In genomic region chr18:74902170-74902465, GRCh38 we compare ENCODE assay signal across 17 cellular contexts.
DNase-seq lines count a peak whose midpoint lies in the region; ATAC-seq, FAIRE-seq and TF ChIP-seq lines count a peak whose summit lies in the region.
"Had no signal": no experiment of that assay in that cellular context is flagged by ENCODE, and none has a peak within 500 bp of the region (broad histone marks: within the 10 kb centered on the region; RNA-seq: fewer than 3 reads in every experiment).

No MANE protein-coding gene starts in this region.

- in situ Hi-C loops in K562 (cut with MboI): no loop called here

- H3K4me1 ChIP-seq in K562 (replicated peaks in 1 of 2; ENCODE audit: control insufficient read depth in 2 of 2, insufficient read depth in 2 of 2, low read length in 2 of 2): peaks cover 0 to 3% of the 10 kb centered on the region in 2 experiments; a peak in 2 of 5 replicates

- no peaks in the 10 kb centered on the region for H3K9me1 ChIP-seq in K562 (ENCODE audit: control insufficient read depth, insufficient read depth, low read length)

- H2AFZ ChIP-seq in K562 (ENCODE audit: low read depth, low read length): 0 out of 2 replicates have a peak overlapping the region, but pooled peaks have one; percentile 17

- DNase-seq in NCI-H1436 (lab: John Stamatoyannopoulos, UW) (peak; percentile 30), NCI-H1436 treated with DMSO at 0.1 percent for 48 hours (lab: John Stamatoyannopoulos, UW) (no peak), NCI-H2227 (lab: John Stamatoyannopoulos, UW; ENCODE audit: unreplicated experiment) (peak; percentile 56), K562 (ENCODE audit: extremely low read depth in 1 of 4, low spot score in 3 of 4) (peak in 2 of 4 experiments; percentile 11 to 42), dermis blood vessel endothelial cell (no peak), cerebellum (ENCODE audit: low spot score) (no peak), activated T-cell treated with anti-CD3 and anti-CD28 coated beads for 4 hours (no peak)
- DNase-seq: DMS 273 treated with DMSO at 0.1 percent for 48 hours, GDM1, Karpas-422, NCI-H1694 treated with DMSO at 0.1 percent for 48 hours, NCI-H510A treated with DMSO at 0.1 percent for 48 hours had no signal

- intact Hi-C loops in K562 (cut with micrococcal nuclease): no loop called here

- no peaks in the 10 kb centered on the region for H4K20me1 ChIP-seq in K562 (replicated peaks; ENCODE audit: control insufficient read depth, insufficient read depth, low read length)

- TF ChIP-seq CTCF in K562 (IDR thresholded peaks at IDR 0.05 in 2 of 3, conservative IDR thresholded peaks at IDR 0.05 in 1 of 3; ENCODE audit: insufficient read depth in 2 of 3, low read depth in 1 of 3, low read length in 3 of 3): no peak

- no peaks in the 10 kb centered on the region for H3K36me3 ChIP-seq in K562 (ENCODE audit: control insufficient read depth, insufficient read depth, low read length)
- H3K36me3 ChIP-seq: HAP-1 had no signal

- H3K27me3 ChIP-seq in K562 (ENCODE audit: control insufficient read depth in 2 of 2, insufficient read depth in 2 of 2, low read length in 2 of 2): no peaks in the 10 kb centered on the region

- POLR2A ChIA-PET in K562 (lab: Yijun Ruan, JAX): no interaction called here

- H3K9ac ChIP-seq in K562 (ENCODE audit: insufficient read depth in 1 of 2, low read depth in 2 of 2, low read length in 2 of 2): no peak overlapping the region

- no peak for TF ChIP-seq EP300 in K562 (IDR thresholded peaks at IDR 0.05; ENCODE audit: low read length)

- 19% methylated on average over 12 of the region's 12 CpGs for WGBS in K562 (ENCODE audit: insufficient coverage, low coverage, missing lambda C conversion rate)

- TF ChIP-seq RAD21 in K562 (CRISPR knock-in tag; conservative IDR thresholded peaks at IDR 0.05 in 1 of 2, IDR thresholded peaks at IDR 0.05 in 1 of 2): no peak

- CTCF ChIA-PET in K562 (lab: Yijun Ruan, JAX; ENCODE audit: low intra/inter-chr PET ratio): no interaction called here

- no peak overlapping the region for H3K27ac ChIP-seq in K562 (ENCODE audit: extremely low read depth, low read depth, low read length)
- H3K27ac ChIP-seq: 22Rv1, C4-2B, HL-60 had no signal

- peak; percentile 44 for FAIRE-seq in K562 (lab: Jason Lieb, UNC)

- ATAC-seq in K562 (peak; percentile 70), HG02678 (IDR thresholded peaks at IDR 0.05; ENCODE audit: unreplicated experiment) (no peak)

- H3K9me3 ChIP-seq in K562 (replicated peaks; ENCODE audit: control insufficient read depth, insufficient read depth, low read depth, low read length): no peaks in the 10 kb centered on the region
- H3K9me3 ChIP-seq: HAP-1 had no signal

- no peak for TF ChIP-seq POLR2A in K562 (conservative IDR thresholded peaks at IDR 0.05)

- H3K4me3 ChIP-seq in K562: no peak overlapping the region
- H3K4me3 ChIP-seq: HAP-1 had no signal

- H3K4me2 ChIP-seq in K562 (ENCODE audit: insufficient read depth, low read length): peak overlapping the region; percentile 21; the same call in 1 of the 2 replicates

- no TSS peak for BruUV-seq in K562 (replicated peaks; lab: Mats Ljungman, UMichigan)

- H3K79me2 ChIP-seq in K562 (ENCODE audit: control insufficient read depth, insufficient read depth, low read length): no peaks in the 10 kb centered on the region

TF ChIP-seq in K562, 482 proteins besides CTCF, POLR2A, EP300 and RAD21 (continues in another document):
- TF ChIP-seq HDAC8 (tag; IDR thresholded peaks at IDR 0.05) (no peak), MEIS2 (IDR thresholded peaks at IDR 0.05; ENCODE audit: partially characterized antibody) (peak; percentile 41), CBFA2T3 (IDR thresholded peaks at IDR 0.05) (peak; percentile 50), GABPB1 (CRISPR knock-in tag; IDR thresholded peaks at IDR 0.05) (no peak), ZNF253 (CRISPR knock-in tag; conservative IDR thresholded peaks at IDR 0.05) (no peak), ZNF3 (CRISPR knock-in tag; IDR thresholded peaks at IDR 0.05) (no peak), ZBTB11 (CRISPR knock-in tag; IDR thresholded peaks at IDR 0.05) (no peak), TGIF2 (CRISPR knock-in tag; IDR thresholded peaks at IDR 0.05) (no peak), RBM15 (IDR thresholded peaks at IDR 0.05; ENCODE audit: insufficient read depth, low read length) (no peak)

Comparison
In these comparisons a context has a peak if more than half of its experiments do, and no peak if none do; other contexts are left out.
1. DNase-seq: peak in NCI-H1436 (single experiment) and NCI-H2227 (single experiment); none in NCI-H1436 treated with DMSO at 0.1 percent for 48 hours (single experiment), dermis blood vessel endothelial cell (single experiment), cerebellum (single experiment) and activated T-cell treated with anti-CD3 and anti-CD28 coated beads for 4 hours (single experiment).